8 cellular contexts compared by ENCODE assay signal in the genomic region with DNA sequence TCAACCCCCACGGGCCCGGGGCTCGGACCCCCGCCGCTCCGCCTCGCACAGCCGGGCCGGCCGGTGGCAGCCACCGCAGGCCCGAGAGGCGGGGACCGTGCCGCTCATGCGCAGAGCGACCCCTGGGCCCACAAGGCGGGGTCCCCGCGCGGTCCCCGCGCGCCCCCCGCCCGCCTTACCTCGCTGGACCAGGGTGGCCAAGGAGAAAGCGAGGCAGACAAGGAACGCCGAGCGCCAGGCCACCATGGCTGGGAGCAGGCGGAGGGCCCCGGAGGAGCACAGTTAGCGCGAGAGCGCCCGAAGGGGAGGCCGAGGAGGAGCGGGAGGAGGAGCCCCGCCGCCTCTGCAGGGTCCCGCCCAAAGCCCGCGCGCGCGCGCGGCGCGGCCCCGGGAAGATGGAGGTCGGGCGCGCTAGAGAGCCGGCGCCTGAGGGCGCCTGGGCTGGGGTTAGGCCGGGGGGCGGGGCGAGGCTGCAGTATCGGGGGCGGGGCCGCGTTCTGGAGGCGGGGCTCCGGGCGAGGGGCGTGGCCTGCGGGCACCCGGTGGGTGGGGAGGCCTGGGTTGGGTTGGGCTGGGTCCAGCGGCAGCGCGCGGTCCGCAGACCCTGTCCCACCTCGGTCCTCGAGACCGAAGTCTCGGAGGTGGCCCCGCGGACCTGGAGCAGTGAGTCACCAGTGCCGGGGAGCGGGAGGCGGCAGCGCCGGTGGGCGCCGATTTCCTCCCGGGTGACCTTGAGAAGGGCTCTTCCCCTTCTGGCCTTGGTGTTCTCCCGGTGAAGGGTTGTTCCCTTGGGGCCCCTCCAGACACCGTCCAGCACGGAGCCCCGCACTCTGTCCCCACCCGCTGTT. TPM values are rescaled to one million over a fixed set of nuclear protein-coding genes. Genes with fewer than 3 reads are reported as not detected.
A peak's percentile ranks its signal among the peaks of the same experiment; 100 is the strongest.
DNase-seq lines count a peak whose midpoint lies in the region; ATAC-seq and TF ChIP-seq lines count a peak whose summit lies in the region.

Gene CD99L2 (minus strand): TSS at position 326 of the 848 bp plus-strand sequence. CDS start 80 bp downstream, at position 246.

- POLR2A ChIA-PET in naive thymus-derived CD8-positive, alpha-beta T cell (lab: Charles Lee), result no interaction called here

- ATAC-seq in activated T-helper 17 cell treated with anti-CD3 and anti-CD28 coated beads, Interleukin-2, amount 50 U/mL, for 72 hours (replicated peaks), result peak; percentile 96
- peak; percentile 91 to 94 for ATAC-seq in naive thymus-derived CD8-positive, alpha-beta T cell
- peak; percentile 97 for ATAC-seq in stimulated activated memory B cell treated with anti-CD40 and anti-IgM and Interleukin-4, amounts not matched to agents 10 μg/mL and 1 μg/mL and 100 μg/mL, for 72 hours

- DNase-seq in GM23248 (peak; percentile 91), Kasumi-1 (lab: John Stamatoyannopoulos, UW) (peak; percentile 43 to 57), RPMI8226 (peak; percentile 92), fibroblast of lung (ENCODE audit: low read depth in 2 of 2) (peak; percentile 79)
- DNase-seq in naive thymus-derived CD8-positive, alpha-beta T cell, result peak; percentile 77 to 92 (median 87)

- peaks cover 5% of the 10 kb centered on the region for H3K4me1 Mint-ChIP-seq in activated T-helper 17 cell treated with anti-CD3 and anti-CD28 coated beads, Interleukin-2, amount 50 U/mL, for 72 hours
- peaks cover 2 to 8% (median 6%) of the 10 kb centered on the region in 4 donors for H3K4me1 Mint-ChIP-seq in naive thymus-derived CD8-positive, alpha-beta T cell
- H3K4me1 Mint-ChIP-seq in stimulated activated memory B cell treated with anti-CD40 and anti-IgM and Interleukin-4, amounts not matched to agents 10 μg/mL and 1 μg/mL and 100 μg/mL, for 72 hours, result peaks cover 6% of the 10 kb centered on the region

- H3K27ac ChIP-seq in DOHH2 (ENCODE audit: low read depth, low read length), result no peak within 1 kb of the TSS
- H3K27ac ChIP-seq in GM23248, result no peak within 1 kb of the TSS
- H3K27ac ChIP-seq in fibroblast of lung (ENCODE audit: insufficient read depth, low read length), result peak within 1 kb of the TSS; percentile 63

- no peaks in the 10 kb centered on the region for H3F3A ChIP-seq in DOHH2 (ENCODE audit: control insufficient read depth, insufficient read depth)
- H3F3A ChIP-seq in GM23248 (ENCODE audit: insufficient read depth), result no peaks in the 10 kb centered on the region

- H2AFZ ChIP-seq in GM23248 (peak within 1 kb of the TSS; percentile 98), fibroblast of lung (ENCODE audit: low read length) (peak within 1 kb of the TSS; percentile 48)

- H3K9me3 Mint-ChIP-seq in activated T-helper 17 cell treated with anti-CD3 and anti-CD28 coated beads, Interleukin-2, amount 50 U/mL, for 72 hours, result no peaks in the 10 kb centered on the region
- no peaks in the 10 kb centered on the region for H3K9me3 Mint-ChIP-seq in naive thymus-derived CD8-positive, alpha-beta T cell
- H3K9me3 Mint-ChIP-seq in stimulated activated memory B cell treated with anti-CD40 and anti-IgM and Interleukin-4, amounts not matched to agents 10 μg/mL and 1 μg/mL and 100 μg/mL, for 72 hours, result no peaks in the 10 kb centered on the region

- H3K4me3 ChIP-seq in DOHH2 (ENCODE audit: low read length), result peak within 1 kb of the TSS; percentile 78
- peak within 1 kb of the TSS; percentile 79 for H3K4me3 ChIP-seq in GM23248
- peak within 1 kb of the TSS; percentile 52 to 78 (median 62) for H3K4me3 ChIP-seq in fibroblast of lung (replicated peaks in 1 of 4; ENCODE audit: control extremely low read depth in 1 of 4, insufficient read depth in 1 of 4, low read depth in 3 of 4, low read length in 4 of 4)

- in situ Hi-C loops in GM23248 (cut with MboI), result no loop called here

- H3K36me3 ChIP-seq in DOHH2 (ENCODE audit: control insufficient read depth, low read length) (no peaks in the 10 kb centered on the region), GM23248 (ENCODE audit: low read depth) (no peaks in the 10 kb centered on the region), fibroblast of lung (ENCODE audit: control insufficient read depth, insufficient read depth, low read length) (no peaks in the 10 kb centered on the region)

- 0 to 3% methylated on average over 6 to 23 of the region's 95 CpGs for WGBS in GM23248 (ENCODE audit: low coverage in 1 of 2, low lambda C conversion rate in 2 of 2, missing lambda C conversion rate in 2 of 2), 2 experiments

- H3K9me3 ChIP-seq in DOHH2 (ENCODE audit: control insufficient read depth, insufficient read depth, low read length) (no peaks in the 10 kb centered on the region), GM23248 (ENCODE audit: low read depth) (no peaks in the 10 kb centered on the region), fibroblast of lung (ENCODE audit: control insufficient read depth, insufficient read depth, low read depth, low read length) (no peaks in the 10 kb centered on the region)

- peaks cover 11% of the 10 kb centered on the region for H3K79me2 ChIP-seq in DOHH2 (ENCODE audit: control insufficient read depth, low read length)
- peaks cover 13% of the 10 kb centered on the region for H3K79me2 ChIP-seq in GM23248 (ENCODE audit: insufficient read depth)
- peaks cover 5% of the 10 kb centered on the region for H3K79me2 ChIP-seq in fibroblast of lung (ENCODE audit: control insufficient read depth, insufficient read depth, low read length)

- TF ChIP-seq CTCF in DOHH2 (IDR thresholded peaks at IDR 0.05; ENCODE audit: low read depth, low read length, poor library complexity, severe bottlenecking) (no peak), fibroblast of lung (conservative IDR thresholded peaks at IDR 0.05 in 1 of 2, IDR thresholded peaks at IDR 0.05 in 1 of 2; ENCODE audit: low read depth in 1 of 2, low read length in 2 of 2) (no peak)

- peak within 1 kb of the TSS; percentile 79 for H3K4me3 Mint-ChIP-seq in activated T-helper 17 cell treated with anti-CD3 and anti-CD28 coated beads, Interleukin-2, amount 50 U/mL, for 72 hours
- H3K4me3 Mint-ChIP-seq in naive thymus-derived CD8-positive, alpha-beta T cell, result peak within 1 kb of the TSS; percentile 83 to 93 (median 90)
- peak within 1 kb of the TSS; percentile 92 for H3K4me3 Mint-ChIP-seq in stimulated activated memory B cell treated with anti-CD40 and anti-IgM and Interleukin-4, amounts not matched to agents 10 μg/mL and 1 μg/mL and 100 μg/mL, for 72 hours

- no peaks in the 10 kb centered on the region for H3K36me3 Mint-ChIP-seq in activated T-helper 17 cell treated with anti-CD3 and anti-CD28 coated beads, Interleukin-2, amount 50 U/mL, for 72 hours (ENCODE audit: low read depth)
- H3K36me3 Mint-ChIP-seq in naive thymus-derived CD8-positive, alpha-beta T cell, result no peaks in the 10 kb centered on the region
- H3K36me3 Mint-ChIP-seq in stimulated activated memory B cell treated with anti-CD40 and anti-IgM and Interleukin-4, amounts not matched to agents 10 μg/mL and 1 μg/mL and 100 μg/mL, for 72 hours, result no peaks in the 10 kb centered on the region

- peak within 1 kb of the TSS; percentile 65 for H3K27ac Mint-ChIP-seq in activated T-helper 17 cell treated with anti-CD3 and anti-CD28 coated beads, Interleukin-2, amount 50 U/mL, for 72 hours
- H3K27ac Mint-ChIP-seq in naive thymus-derived CD8-positive, alpha-beta T cell, result peak within 1 kb of the TSS in 8 of 10 donors; percentile 43 to 88 (median 82)
- no peak within 1 kb of the TSS for H3K27ac Mint-ChIP-seq in stimulated activated memory B cell treated with anti-CD40 and anti-IgM and Interleukin-4, amounts not matched to agents 10 μg/mL and 1 μg/mL and 100 μg/mL, for 72 hours

- no peaks in the 10 kb centered on the region for H3K27me3 Mint-ChIP-seq in activated T-helper 17 cell treated with anti-CD3 and anti-CD28 coated beads, Interleukin-2, amount 50 U/mL, for 72 hours
- no peaks in the 10 kb centered on the region for H3K27me3 Mint-ChIP-seq in naive thymus-derived CD8-positive, alpha-beta T cell
- no peaks in the 10 kb centered on the region for H3K27me3 Mint-ChIP-seq in stimulated activated memory B cell treated with anti-CD40 and anti-IgM and Interleukin-4, amounts not matched to agents 10 μg/mL and 1 μg/mL and 100 μg/mL, for 72 hours

- peaks cover 11% of the 10 kb centered on the region for H3K27me3 ChIP-seq in DOHH2 (ENCODE audit: control insufficient read depth, low read length)
- H3K27me3 ChIP-seq in GM23248 (replicated peaks; ENCODE audit: insufficient read depth), result no peaks in the 10 kb centered on the region
- no peaks in the 10 kb centered on the region for H3K27me3 ChIP-seq in fibroblast of lung (ENCODE audit: control insufficient read depth, insufficient read depth, low read length)

- H3K4me2 ChIP-seq in DOHH2 (ENCODE audit: low read length), result peak within 1 kb of the TSS; percentile 89
- H3K4me2 ChIP-seq in GM23248 (ENCODE audit: unreplicated experiment), result peak within 1 kb of the TSS; percentile 76
- H3K4me2 ChIP-seq in fibroblast of lung (ENCODE audit: extremely low read depth, insufficient read depth, low read length), result peak within 1 kb of the TSS; percentile 71

- H3K4me1 ChIP-seq in DOHH2 (ENCODE audit: control insufficient read depth, low read length), result peaks cover 15% of the 10 kb centered on the region
- no peaks in the 10 kb centered on the region for H3K4me1 ChIP-seq in GM23248 (ENCODE audit: insufficient read depth)
- no peaks in the 10 kb centered on the region for H3K4me1 ChIP-seq in fibroblast of lung (ENCODE audit: control insufficient read depth, extremely low read depth, insufficient read depth, low read length)

- H3K9me2 ChIP-seq in DOHH2 (replicated peaks; ENCODE audit: control insufficient read depth, low read length), result no peaks in the 10 kb centered on the region
- no peaks in the 10 kb centered on the region for H3K9me2 ChIP-seq in GM23248 (ENCODE audit: insufficient read depth)

- 0 out of 2 replicates have a peak, but pooled peaks cover 3% of the 10 kb centered on the region for H4K20me1 ChIP-seq in DOHH2 (ENCODE audit: control insufficient read depth, insufficient read depth, low read depth, low read length)
- no peaks in the 10 kb centered on the region for H4K20me1 ChIP-seq in GM23248 (ENCODE audit: insufficient read depth)
- H4K20me1 ChIP-seq in fibroblast of lung (ENCODE audit: control insufficient read depth, extremely low read depth, insufficient read depth, low read length), result no peaks in the 10 kb centered on the region

- H3K9ac ChIP-seq in GM23248 (peak within 1 kb of the TSS; percentile 91), fibroblast of lung (ENCODE audit: insufficient read depth, low read length) (peak within 1 kb of the TSS; percentile 77)

RNA-seq across cellular contexts. Expression of gene CD99L2, which starts in this region (rescaled TPM):
- total RNA-seq in GM23248 (2014; rRNA removed; shearing (Covaris generic)), result 71.7 and 76.0 TPM in 2 replicates
- polyA plus RNA-seq in GM23248 (2016; fragmentation: Nextera tagmentation; extraction: Ambion mirVana) (37.8 and 37.9 TPM in 2 replicates), fibroblast of lung (55.5 and 62.5 TPM in 2 replicates)
- total RNA-seq in activated T-helper 17 cell treated with anti-CD3 and anti-CD28 coated beads, Interleukin-2, amount 50 U/mL, for 72 hours, result 10 to 100 TPM; 11.6 to 17.6 TPM
- total RNA-seq in fibroblast of lung, result 36.2 and 40.6 TPM in 2 replicates
- polyA plus RNA-seq in fibroblast of lung (2012), result 54.1 and 57.1 TPM in 2 replicates
- 68.8 and 76.5 TPM in 2 replicates for polyA minus RNA-seq in fibroblast of lung (ENCODE audit: low replicate concordance)
- total RNA-seq in naive thymus-derived CD8-positive, alpha-beta T cell, result 10 to 100 TPM; 14.3 to 15.5 TPM
- 10 to 100 TPM; 13.5 to 17.0 (median 14.6) TPM for polyA plus RNA-seq in naive thymus-derived CD8-positive, alpha-beta T cell
